1 cellular context compared by ENCODE assay signal in the genomic region with DNA sequence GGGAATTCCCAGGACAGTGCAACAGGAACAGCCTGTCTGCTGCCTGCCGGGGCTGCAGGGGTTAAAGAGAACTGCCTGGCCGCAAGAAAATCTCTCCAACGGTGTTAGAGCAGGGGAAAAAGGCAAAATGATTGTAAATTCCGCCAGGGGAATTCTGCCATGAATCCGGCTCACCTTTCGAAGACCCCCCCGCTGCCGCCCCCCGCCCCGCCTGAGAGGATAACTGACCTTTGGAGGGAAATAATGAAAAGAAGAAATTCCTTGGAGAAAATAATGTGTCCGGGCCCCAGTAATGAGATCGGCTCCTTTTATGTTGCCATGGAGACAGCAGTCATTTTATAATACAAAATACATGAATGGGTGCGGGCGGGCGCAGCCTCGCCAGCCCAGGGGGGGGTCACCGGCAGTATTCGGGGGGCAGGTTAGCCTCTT.
TF ChIP-seq lines count a peak whose summit lies in the region.

No MANE protein-coding gene starts in this region.

TF ChIP-seq in GM23338, 12 proteins besides CTCF, POLR2A, EP300 and RAD21 (continued from another document):
- no peak for TF ChIP-seq REST (IDR thresholded peaks at IDR 0.05; ENCODE audit: unreplicated experiment)
- no peak for TF ChIP-seq CREB1 (CRISPR knock-in tag; IDR thresholded peaks at IDR 0.05; ENCODE audit: low read depth)
- no peak for TF ChIP-seq JUNB (IDR thresholded peaks at IDR 0.05; ENCODE audit: unreplicated experiment)
- TF ChIP-seq ZNF331 (CRISPR knock-in tag; IDR thresholded peaks at IDR 0.05; ENCODE audit: low read depth): no peak
- no peak for TF ChIP-seq ZNF462 (CRISPR knock-in tag; IDR thresholded peaks at IDR 0.05)
- TF ChIP-seq NANOG (IDR thresholded peaks at IDR 0.05; ENCODE audit: borderline replicate concordance): no peak
- no peak for TF ChIP-seq STAT1 (IDR thresholded peaks at IDR 0.05; ENCODE audit: unreplicated experiment)
- TF ChIP-seq, protein P1, sequence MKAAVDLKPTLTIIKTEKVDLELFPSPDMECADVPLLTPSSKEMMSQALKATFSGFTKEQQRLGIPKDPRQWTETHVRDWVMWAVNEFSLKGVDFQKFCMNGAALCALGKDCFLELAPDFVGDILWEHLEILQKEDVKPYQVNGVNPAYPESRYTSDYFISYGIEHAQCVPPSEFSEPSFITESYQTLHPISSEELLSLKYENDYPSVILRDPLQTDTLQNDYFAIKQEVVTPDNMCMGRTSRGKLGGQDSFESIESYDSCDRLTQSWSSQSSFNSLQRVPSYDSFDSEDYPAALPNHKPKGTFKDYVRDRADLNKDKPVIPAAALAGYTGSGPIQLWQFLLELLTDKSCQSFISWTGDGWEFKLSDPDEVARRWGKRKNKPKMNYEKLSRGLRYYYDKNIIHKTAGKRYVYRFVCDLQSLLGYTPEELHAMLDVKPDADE (IDR thresholded peaks at IDR 0.05): no peak
